ENCODE assay signal across 9 cellular contexts in genomic region chr7:128530855-128531104, GRCh38. TPM values are rescaled to one million over a fixed set of nuclear protein-coding genes. Genes with fewer than 3 reads are reported as not detected.
A peak's percentile ranks its signal among the peaks of the same experiment; 100 is the strongest.
DNase-seq lines count a peak whose midpoint lies in the region; ATAC-seq, FAIRE-seq and TF ChIP-seq lines count a peak whose summit lies in the region.
"Had no signal": no experiment of that assay in that cellular context is flagged by ENCODE, and none has a peak within 500 bp of the region (broad histone marks: within the 10 kb centered on the region; RNA-seq: fewer than 3 reads in every experiment).

No MANE protein-coding gene starts in this region.

- H3K36me3 ChIP-seq in kidney (ENCODE audit: control insufficient read depth in 1 of 2, insufficient read depth in 2 of 2, low read length in 2 of 2) (peaks cover 0 to 3% of the 10 kb centered on the region in 2 donors), testis (ENCODE audit: low read depth, missing control alignments) (no peaks in the 10 kb centered on the region)

- no peak for ATAC-seq in activated CD4-positive, alpha-beta T cell treated with anti-CD3 and anti-CD28 coated beads for 36 hours

- H3K9ac ChIP-seq in kidney (ENCODE audit: low read length in 2 of 2), result no peak overlapping the region

- peak overlapping the region; percentile 95 for H3K4me3 Mint-ChIP-seq in activated CD4-positive, alpha-beta T cell treated with anti-CD3 and anti-CD28 coated beads for 36 hours

- no peaks in the 10 kb centered on the region for H3K9me3 Mint-ChIP-seq in activated CD4-positive, alpha-beta T cell treated with anti-CD3 and anti-CD28 coated beads for 36 hours (ENCODE audit: low read depth)

- H3K27ac Mint-ChIP-seq in activated CD4-positive, alpha-beta T cell treated with anti-CD3 and anti-CD28 coated beads for 36 hours, result no peak overlapping the region

- H3K27ac ChIP-seq in kidney (ENCODE audit: low read depth in 2 of 2, low read length in 2 of 2) (peak overlapping the region; percentile 83 to 86), testis (peak overlapping the region; percentile 98 to 99)

- H3K4me1 ChIP-seq in kidney (ENCODE audit: control insufficient read depth in 1 of 2, insufficient read depth in 1 of 2, low read depth in 1 of 2, low read length in 2 of 2) (peaks cover 2 to 7% of the 10 kb centered on the region in 2 donors), testis (peaks cover 6% of the 10 kb centered on the region)

- no peak for DNase-seq in activated CD4-positive, alpha-beta T cell treated with anti-CD3 and anti-CD28 coated beads for 36 hours
- no peak for DNase-seq in activated CD4-positive, alpha-beta T cell treated with anti-CD3 and anti-CD28 coated beads for 1 hour
- DNase-seq in kidney, result no peak
- DNase-seq in testis, result no peak
- no peak for DNase-seq in foreskin melanocyte
- no peak for DNase-seq in DMS53 (lab: John Stamatoyannopoulos, UW)
- no peak for DNase-seq in cerebellar cortex (ENCODE audit: low spot score)

- TF ChIP-seq POLR2A in testis (IDR thresholded peaks at IDR 0.05), result no peak

- H3K27me3 Mint-ChIP-seq in activated CD4-positive, alpha-beta T cell treated with anti-CD3 and anti-CD28 coated beads for 36 hours, result no peaks in the 10 kb centered on the region
- H3K27me3 Mint-ChIP-seq: activated naive CD8-positive, alpha-beta T cell had no signal

- peak overlapping the region; percentile 66 for H3K4me3 ChIP-seq in WI38 (ENCODE audit: low read depth, low read length)
- H3K4me3 ChIP-seq in kidney (ENCODE audit: low read length in 2 of 2), result peak overlapping the region in 1 of 2 donors; percentile 52
- peak overlapping the region; percentile 86 to 93 for H3K4me3 ChIP-seq in testis

- no peaks in the 10 kb centered on the region for H3K27me3 ChIP-seq in testis

- CTCF ChIA-PET in activated CD4-positive, alpha-beta T cell treated with anti-CD3 and anti-CD28 coated beads for 36 hours (lab: Charles Lee), result no interaction called here

- no peak for TF ChIP-seq CTCF in WI38 (IDR thresholded peaks at IDR 0.05; ENCODE audit: low read depth, low read length)
- no peak for TF ChIP-seq CTCF in kidney (IDR thresholded peaks at IDR 0.05; ENCODE audit: borderline replicate concordance, extremely low read depth, insufficient read depth)
- TF ChIP-seq CTCF in testis (IDR thresholded peaks at IDR 0.05), result no peak

- peaks cover 18% of the 10 kb centered on the region for H3K36me3 Mint-ChIP-seq in activated CD4-positive, alpha-beta T cell treated with anti-CD3 and anti-CD28 coated beads for 36 hours (ENCODE audit: low read depth)
- H3K36me3 Mint-ChIP-seq: activated naive CD8-positive, alpha-beta T cell had no signal

- no peak for FAIRE-seq in kidney (lab: Jason Lieb, UNC)

- POLR2A ChIA-PET in activated CD4-positive, alpha-beta T cell treated with anti-CD3 and anti-CD28 coated beads for 36 hours (lab: Charles Lee), result no interaction called here

- intact Hi-C loops in activated CD4-positive, alpha-beta T cell treated with anti-CD3 and anti-CD28 coated beads for 36 hours (cut with DNase I, micrococcal nuclease), result loop anchor here (1.0 to 10.0 kb wide), 10 partner anchors 54 to 1138 kb away; partner anchors contain the start of genes ATP6V1F (in 2 of the 2), HILPDA (in 2 of the 2), METTL2B (in 2 of the 2) and CALU (in 1 of the 2)
- intact Hi-C loops in kidney (cut with DNase I), result no loop called here
- intact Hi-C loops in testis (cut with DNase I; ENCODE audit: low total_unique reads), result no loop called here

- H3K4me1 Mint-ChIP-seq in activated CD4-positive, alpha-beta T cell treated with anti-CD3 and anti-CD28 coated beads for 36 hours, result peaks cover 27% of the 10 kb centered on the region

- H3K9me3 ChIP-seq in kidney (ENCODE audit: control insufficient read depth in 1 of 2, low read length in 2 of 2) (no peaks in the 10 kb centered on the region), testis (no peaks in the 10 kb centered on the region)

- 0% methylated on average over 8 of the region's 38 CpGs; no CpG with 5 or more reads in 1 of the 2 donors for WGBS in testis, 2 donors

RNA-seq across cellular contexts. Expression of gene METTL2B, which starts 54.2 kb away (rescaled TPM):
- total RNA-seq in activated CD4-positive, alpha-beta T cell treated with anti-CD3 and anti-CD28 coated beads for 36 hours, result 10 to 100 TPM; 36.1 to 40.3 TPM
- 26.0 TPM for total RNA-seq in kidney
- polyA plus RNA-seq in kidney (ENCODE audit: insufficient read depth, low read depth, low replicate concordance), result 11.8 TPM
- total RNA-seq in testis, result 10 to 100 TPM; 26.7 to 27.1 TPM
- 20.0 TPM for polyA plus RNA-seq in testis (ENCODE audit: insufficient read depth, low read depth, low replicate concordance)

Comparison
In these comparisons a context has a peak if more than half of its experiments do, and no peak if none do; other contexts are left out.
1. intact Hi-C loops: an anchor here in activated CD4-positive, alpha-beta T cell treated with anti-CD3 and anti-CD28 coated beads for 36 hours (1.0 to 10.0 kb wide); none called in kidney and testis.